Comparison of ENCODE assay signal across 8 cellular contexts in the genomic region with DNA sequence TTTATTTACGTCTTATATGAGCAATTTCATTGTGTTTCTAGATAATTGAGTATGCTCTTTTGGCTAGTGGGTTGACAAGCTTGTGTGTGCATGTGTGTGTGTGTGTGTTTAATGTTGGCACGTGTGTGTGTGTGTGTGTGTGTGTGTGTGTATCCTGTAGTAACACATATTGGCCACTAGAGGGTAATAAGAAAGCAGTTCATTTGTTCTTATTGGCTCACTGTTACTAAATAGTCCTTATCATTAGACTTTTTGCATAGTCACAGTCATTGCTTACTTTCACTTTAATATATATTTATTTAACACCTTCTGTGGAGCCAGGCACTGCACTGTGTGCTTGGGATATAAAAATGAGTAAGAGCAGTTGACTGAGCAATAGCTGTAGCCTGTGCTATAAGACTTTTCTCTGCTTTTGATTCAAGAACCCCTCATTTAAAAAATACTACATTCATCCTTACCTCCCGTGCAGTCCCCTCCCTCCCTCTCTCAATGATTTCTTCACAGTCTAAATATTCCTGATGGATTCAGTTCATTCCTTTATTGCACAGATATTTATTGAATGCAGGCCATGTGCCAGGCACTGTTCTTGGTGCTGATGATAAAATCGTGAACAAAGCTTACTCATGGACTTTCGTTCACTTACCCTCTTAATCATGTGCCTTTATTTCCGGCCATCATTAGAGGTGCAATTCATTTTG.
DNase-seq lines count a peak whose midpoint lies in the region; ATAC-seq and TF ChIP-seq lines count a peak whose summit lies in the region.

No MANE protein-coding gene starts in this region.

- DNase-seq in NCI-H1092 treated with DMSO at 0.1 percent for 48 hours (lab: John Stamatoyannopoulos, UW) (peak; percentile 38), NCI-H1092 (lab: John Stamatoyannopoulos, UW) (no peak), RWPE1 (ENCODE audit: low spot score) (peak; percentile 22)
- peak in 6 of 9 donors; percentile 20 to 45 (median 31) for DNase-seq in naive thymus-derived CD4-positive, alpha-beta T cell

- peaks cover 31% of the 10 kb centered on the region for H3K4me1 ChIP-seq in endocrine pancreas (ENCODE audit: control insufficient read depth, insufficient read depth, low read length)
- peaks cover 37 to 39% of the 10 kb centered on the region in 2 donors for H3K4me1 ChIP-seq in naive thymus-derived CD4-positive, alpha-beta T cell (ENCODE audit: control insufficient read depth in 2 of 2, insufficient read depth in 2 of 2, low read length in 2 of 2)

- H3K4me3 Mint-ChIP-seq in naive thymus-derived CD4-positive, alpha-beta T cell: peak overlapping the region in 9 of 10 donors; percentile 3 to 80 (median 67)

- peaks cover 56 to 98% (median 87%) of the 10 kb centered on the region in 7 donors for H3K4me1 Mint-ChIP-seq in naive thymus-derived CD4-positive, alpha-beta T cell

- ATAC-seq in HG03354 (IDR thresholded peaks at IDR 0.05; ENCODE audit: poor library complexity, severe bottlenecking, unreplicated experiment) (peak; percentile 50), HG02759 (IDR thresholded peaks at IDR 0.05; ENCODE audit: unreplicated experiment) (no peak), GM21737 (IDR thresholded peaks at IDR 0.05; ENCODE audit: unreplicated experiment) (no peak)
- ATAC-seq in naive thymus-derived CD4-positive, alpha-beta T cell: peak; percentile 85

- peak overlapping the region; percentile 73 for H3K4me3 ChIP-seq in endocrine pancreas (ENCODE audit: control insufficient read depth, insufficient read depth, low read length)
- no peak overlapping the region for H3K4me3 ChIP-seq in naive thymus-derived CD4-positive, alpha-beta T cell (ENCODE audit: low read length)

- H3K27ac Mint-ChIP-seq in naive thymus-derived CD4-positive, alpha-beta T cell: peak overlapping the region; percentile 24 to 93 (median 81)

- intact Hi-C loops in naive thymus-derived CD4-positive, alpha-beta T cell (cut with micrococcal nuclease): loop anchor here (2.0 to 10.0 kb wide), 6 partner anchors 14 to 388 kb away; partner anchors contain the start of genes DYRK1A (in 1 of the 2), PIGP (in 1 of the 2) and TTC3 (in 1 of the 2)

- H3K27me3 ChIP-seq in endocrine pancreas (ENCODE audit: control insufficient read depth, insufficient read depth, low read length): no peaks in the 10 kb centered on the region
- no peaks in the 10 kb centered on the region for H3K27me3 ChIP-seq in naive thymus-derived CD4-positive, alpha-beta T cell (ENCODE audit: control insufficient read depth in 2 of 2, insufficient read depth in 2 of 2, low read length in 2 of 2)

- peaks cover 0 to 22% (median 16%) of the 10 kb centered on the region in 5 donors for H3K36me3 Mint-ChIP-seq in naive thymus-derived CD4-positive, alpha-beta T cell

- H3K9me3 ChIP-seq in endocrine pancreas (ENCODE audit: control insufficient read depth, low read length): no peaks in the 10 kb centered on the region
- no peaks in the 10 kb centered on the region for H3K9me3 ChIP-seq in naive thymus-derived CD4-positive, alpha-beta T cell (ENCODE audit: control insufficient read depth in 2 of 3, low read length in 3 of 3)

- CTCF ChIA-PET in RWPE1 (lab: Yijun Ruan, JAX): interaction anchor here (0.5 to 1.6 kb wide), 15 partner anchors 9 to 611 kb away, joined by 3 to 8 read pairs (median 3); no protein-coding TSS in a partner anchor
- CTCF ChIA-PET in naive thymus-derived CD4-positive, alpha-beta T cell (lab: Charles Lee): interaction anchor here (0.6 to 2.2 kb wide), 8 partner anchors 12 to 937 kb away, joined by 3 to 8 read pairs (median 4); no protein-coding TSS in a partner anchor

- no peak overlapping the region for H3K27ac ChIP-seq in RWPE1
- H3K27ac ChIP-seq in naive thymus-derived CD4-positive, alpha-beta T cell (ENCODE audit: low read depth, low read length): no peak overlapping the region

- POLR2A ChIA-PET in RWPE1 (lab: Yijun Ruan, JAX; ENCODE audit: low non-redundant PET): no interaction called here
- POLR2A ChIA-PET in naive thymus-derived CD4-positive, alpha-beta T cell (lab: Charles Lee): interaction anchor here (0.7 to 1.6 kb wide), 4 partner anchors 12 to 197 kb away, joined by 3 to 4 read pairs (median 3); partner anchors contain the start of gene VPS26C

- peak; percentile 75 for TF ChIP-seq CTCF in RWPE1 (conservative IDR thresholded peaks at IDR 0.05; ENCODE audit: low read depth)

- no peaks in the 10 kb centered on the region for H3K27me3 Mint-ChIP-seq in naive thymus-derived CD4-positive, alpha-beta T cell

- H3K9ac ChIP-seq in endocrine pancreas (ENCODE audit: control insufficient read depth, insufficient read depth, low read length): no peak overlapping the region

- peaks cover 0 to 3% (median 0%) of the 10 kb centered on the region in 11 donors for H3K9me3 Mint-ChIP-seq in naive thymus-derived CD4-positive, alpha-beta T cell

- no peaks in the 10 kb centered on the region for H3K36me3 ChIP-seq in endocrine pancreas (ENCODE audit: control insufficient read depth, insufficient read depth, low read length)
- H3K36me3 ChIP-seq in naive thymus-derived CD4-positive, alpha-beta T cell (ENCODE audit: control insufficient read depth in 2 of 3, insufficient read depth in 3 of 3, low read length in 3 of 3): no peaks in the 10 kb centered on the region

Comparison
In these comparisons a context has a peak if more than half of its experiments do, and no peak if none do; other contexts are left out.
1. ATAC-seq: peak in HG03354 (single experiment) and naive thymus-derived CD4-positive, alpha-beta T cell (single experiment); none in HG02759 (single experiment) and GM21737 (single experiment).